9 cellular contexts compared by ENCODE assay signal in the genomic region with DNA sequence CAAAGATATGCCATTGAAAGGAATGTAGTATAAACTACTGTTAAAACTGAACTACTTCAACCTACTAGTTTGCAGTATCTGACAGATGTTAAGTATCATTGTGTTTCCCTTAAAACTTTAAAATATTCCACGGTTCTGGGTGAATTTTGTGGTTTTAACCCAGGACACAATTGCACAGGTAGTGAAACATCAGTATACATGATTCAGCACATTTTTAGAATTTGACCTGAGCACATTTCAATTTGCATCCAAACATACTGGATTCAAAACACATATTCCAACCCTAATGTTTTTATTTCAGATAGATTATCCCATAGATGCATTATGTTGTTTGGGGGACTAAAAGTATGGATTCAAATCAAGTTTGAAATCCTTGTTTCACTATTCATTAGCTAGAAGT.
"Had no signal": no experiment of that assay in that cellular context is flagged by ENCODE, and none has a peak within 500 bp of the region (broad histone marks: within the 10 kb centered on the region; RNA-seq: fewer than 3 reads in every experiment).

No MANE protein-coding gene starts in this region.

- H3K9me3 ChIP-seq: HAP-1 had no signal

- H3K36me3 ChIP-seq: HAP-1 had no signal

- H3K4me3 ChIP-seq: GM23338, HAP-1 had no signal

- H3K4me2 ChIP-seq: GM23338 had no signal

- H2AFZ ChIP-seq: GM23338 had no signal

- ATAC-seq: GM23338, HCT116 had no signal

- FAIRE-seq: H1, H54 had no signal

- DNase-seq: HFFc6, Kasumi-1, KG1 had no signal

- H3K27ac ChIP-seq: HL-60 had no signal
